In the genomic region with DNA sequence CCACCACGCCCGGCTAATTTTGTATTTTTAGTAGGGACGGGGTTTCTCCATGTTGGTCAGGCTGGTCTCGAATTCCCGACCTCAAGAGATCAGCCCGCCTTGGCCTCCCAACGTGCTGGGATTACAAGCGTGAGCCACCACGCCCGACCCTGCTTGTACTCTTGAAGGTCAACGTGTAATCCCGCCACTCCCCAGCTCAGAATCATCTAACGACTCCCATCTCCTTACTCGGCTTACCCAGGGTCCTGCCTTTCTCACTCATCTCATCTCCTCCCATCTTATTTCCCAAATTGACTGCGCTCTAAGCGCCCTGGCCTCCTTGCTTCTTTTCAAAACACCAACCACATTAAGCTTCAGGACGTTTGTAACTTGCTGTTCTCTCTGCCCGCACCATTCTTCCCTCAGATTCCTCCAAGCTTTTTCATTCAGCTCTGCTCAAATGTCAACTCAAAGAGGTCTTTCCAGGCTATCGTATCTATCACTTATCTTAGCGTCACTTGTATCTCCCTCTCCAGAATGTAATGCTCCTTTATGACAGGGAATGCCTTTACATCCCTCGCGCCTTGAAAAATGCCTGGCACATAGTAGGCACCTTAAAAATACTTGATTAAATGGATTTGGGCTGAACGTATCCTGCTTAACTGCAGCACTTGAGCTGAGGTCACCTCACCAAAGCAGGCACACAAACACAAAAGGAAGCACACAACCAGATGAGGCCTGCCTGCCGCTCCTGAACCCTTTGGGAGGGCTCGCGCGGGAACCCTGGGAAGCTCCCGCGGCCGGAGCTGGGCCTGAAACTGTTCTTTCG, we compare ENCODE assay signal across 7 cellular contexts. TPM values are rescaled to one million over a fixed set of nuclear protein-coding genes. Genes with fewer than 3 reads are reported as not detected.
DNase-seq lines count a peak whose midpoint lies in the region; ATAC-seq, FAIRE-seq and TF ChIP-seq lines count a peak whose summit lies in the region.

No MANE protein-coding gene starts in this region.

- peaks cover 19% of the 10 kb centered on the region for H3K4me1 Mint-ChIP-seq in type B pancreatic cell (ENCODE audit: unreplicated experiment)

- H3K4me3 ChIP-seq in GM12875 (ENCODE audit: low read depth, low read length) (peak overlapping the region; percentile 75), NB4 (ENCODE audit: low read depth, low read length) (peak overlapping the region; percentile 92), bronchial epithelial cell (ENCODE audit: low read depth, low read length) (peak overlapping the region; percentile 85), lower lobe of right lung (peak overlapping the region; percentile 98)

- no peak for TF ChIP-seq POLR2A in NB4 (IDR thresholded peaks at IDR 0.05; ENCODE audit: extremely low read depth, insufficient read length)

- H3K36me3 ChIP-seq in bronchial epithelial cell (ENCODE audit: control insufficient read depth, insufficient read depth, low read length): no peaks in the 10 kb centered on the region
- no peaks in the 10 kb centered on the region for H3K36me3 ChIP-seq in lower lobe of right lung

- peaks cover 6% of the 10 kb centered on the region for H3K9me3 Mint-ChIP-seq in type B pancreatic cell

- H3K36me3 Mint-ChIP-seq in type B pancreatic cell: peaks cover 7% of the 10 kb centered on the region

- H3K27ac ChIP-seq in lower lobe of right lung: peak overlapping the region; percentile 99

- TF ChIP-seq CTCF in GM12875 (IDR thresholded peaks at IDR 0.05; ENCODE audit: borderline replicate concordance, insufficient read depth, low read depth, low read length) (no peak), NB4 (IDR thresholded peaks at IDR 0.05; ENCODE audit: low read depth, low read length) (no peak), bronchial epithelial cell (IDR thresholded peaks at IDR 0.05; ENCODE audit: insufficient read depth, low read length, severe bottlenecking) (no peak), lower lobe of right lung (IDR thresholded peaks at IDR 0.05) (no peak), type B pancreatic cell (conservative IDR thresholded peaks at IDR 0.05) (no peak)

- peak; percentile 23 to 48 for ATAC-seq in lower lobe of right lung

- peak; percentile 21 for DNase-seq in NB4 (ENCODE audit: low read depth)
- DNase-seq in bronchial epithelial cell (ENCODE audit: low read depth): no peak
- DNase-seq in lower lobe of right lung: peak; percentile 51
- DNase-seq in type B pancreatic cell (ENCODE audit: extremely low spot score, unreplicated experiment): no peak
- no peak for DNase-seq in NCI-H446 treated with DMSO at 0.1 percent for 48 hours (lab: John Stamatoyannopoulos, UW)
- DNase-seq in occipital lobe (lab: John Stamatoyannopoulos, UW): no peak

- intact Hi-C loops in lower lobe of right lung (cut with DNase I): no loop called here

- H3K27me3 Mint-ChIP-seq in type B pancreatic cell: no peaks in the 10 kb centered on the region

- no peak for FAIRE-seq in bronchial epithelial cell (lab: Jason Lieb, UNC)

- peak overlapping the region; percentile 98 for H3K27ac Mint-ChIP-seq in type B pancreatic cell

- H3K4me3 Mint-ChIP-seq in type B pancreatic cell: peak overlapping the region; percentile 95

- no peaks in the 10 kb centered on the region for H3K27me3 ChIP-seq in bronchial epithelial cell (ENCODE audit: control insufficient read depth, insufficient read depth, low read length)
- H3K27me3 ChIP-seq in lower lobe of right lung (ENCODE audit: low read depth): no peaks in the 10 kb centered on the region

- H3K4me1 ChIP-seq in lower lobe of right lung: peaks cover 31% of the 10 kb centered on the region

- H3K9me3 ChIP-seq in lower lobe of right lung: no peaks in the 10 kb centered on the region

RNA-seq across cellular contexts. Expression of gene USP1, which starts 1.4 kb away (rescaled TPM):
- total RNA-seq in bronchial epithelial cell: 23.7 and 25.3 TPM in 2 replicates
- total RNA-seq in lower lobe of right lung: 22.3 TPM
- total RNA-seq in type B pancreatic cell (ENCODE audit: low replicate concordance): 30.4 and 44.2 TPM in 2 replicates
- 69.9 TPM for total RNA-seq in occipital lobe

Comparison
In these comparisons a context has a peak if more than half of its experiments do, and no peak if none do; other contexts are left out.
1. DNase-seq: peak in NB4 (single experiment) and lower lobe of right lung (single experiment); none in bronchial epithelial cell (single experiment), type B pancreatic cell (single experiment), NCI-H446 treated with DMSO at 0.1 percent for 48 hours (single experiment) and occipital lobe (single experiment).
2. Peak in every context shown above with its lines, with median percentiles within 50 percentile points of each other: H3K4me3 ChIP-seq.